Comparison of ENCODE assay signal across 8 cellular contexts in the genomic region with DNA sequence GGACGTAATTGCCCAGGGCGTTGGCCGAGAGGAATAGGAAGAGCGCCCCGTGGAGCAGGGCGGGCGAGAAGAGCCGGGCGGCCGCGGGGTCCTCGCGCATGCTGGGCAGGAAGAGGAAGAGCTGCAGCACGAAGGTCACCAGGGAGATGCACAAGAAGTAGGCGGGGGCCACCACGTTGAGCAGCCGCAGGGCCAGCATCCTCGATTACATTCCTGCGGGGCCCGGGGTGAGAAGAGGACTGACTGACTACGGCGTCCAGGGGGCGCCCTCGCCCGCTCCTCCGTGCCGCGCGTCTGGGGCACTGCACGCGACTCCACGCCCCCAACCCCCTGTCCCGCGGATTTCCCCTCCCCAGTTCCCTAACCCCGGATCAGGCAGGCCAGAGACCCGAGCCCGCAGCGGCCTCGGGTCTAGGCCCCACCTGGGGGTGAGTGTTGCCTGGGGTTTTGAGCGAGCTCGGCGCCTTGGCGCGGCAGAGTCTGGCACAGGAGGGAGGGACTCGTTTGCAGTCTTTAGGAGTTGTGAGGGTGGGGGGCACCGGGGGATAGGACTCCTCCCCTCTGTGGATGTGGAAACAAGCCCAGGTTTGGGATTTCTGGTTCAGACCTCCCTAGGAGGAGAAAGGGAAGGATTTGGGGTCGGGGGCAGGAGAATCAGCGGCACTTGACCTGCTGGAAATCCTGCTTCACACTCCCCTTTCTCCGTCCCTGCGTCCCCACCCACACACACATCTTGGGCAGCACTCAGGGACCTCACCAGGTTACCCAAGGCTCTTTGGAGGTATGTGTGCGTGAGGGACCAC. TPM values are rescaled to one million over a fixed set of nuclear protein-coding genes. Genes with fewer than 3 reads are reported as not detected.
A peak's percentile ranks its signal among the peaks of the same experiment; 100 is the strongest.
DNase-seq lines count a peak whose midpoint lies in the region; ATAC-seq and TF ChIP-seq lines count a peak whose summit lies in the region.

No MANE protein-coding gene starts in this region.

- intact Hi-C loops in heart left ventricle (cut with DNase I), result no loop called here

- H3K27me3 ChIP-seq in heart left ventricle, result peaks cover 33 to 99% (median 78%) of the 10 kb centered on the region in 9 donors
- peaks cover 9 to 30% of the 10 kb centered on the region in 2 donors for H3K27me3 ChIP-seq in right atrium auricular region

- no peaks in the 10 kb centered on the region for H3K36me3 Mint-ChIP-seq in activated CD8-positive, alpha-beta memory T cell treated with anti-CD3 and anti-CD28 coated beads, Interleukin-2, amount 10 ng/mL, durations not matched to agents 7 days and 5 days

- no peak overlapping the region for H3K27ac Mint-ChIP-seq in activated CD8-positive, alpha-beta memory T cell treated with anti-CD3 and anti-CD28 coated beads, Interleukin-2, amount 10 ng/mL, durations not matched to agents 7 days and 5 days

- H3K9me3 Mint-ChIP-seq in activated CD8-positive, alpha-beta memory T cell treated with anti-CD3 and anti-CD28 coated beads, Interleukin-2, amount 10 ng/mL, durations not matched to agents 7 days and 5 days (ENCODE audit: low read depth), result no peaks in the 10 kb centered on the region

- H3K36me3 ChIP-seq in heart left ventricle, result no peaks in the 10 kb centered on the region
- H3K36me3 ChIP-seq in right atrium auricular region, result no peaks in the 10 kb centered on the region

- CTCF ChIA-PET in activated CD8-positive, alpha-beta memory T cell treated with anti-CD3 and anti-CD28 coated beads, Interleukin-2, amount 10 ng/mL, durations not matched to agents 7 days and 5 days (lab: Charles Lee), result interaction anchor here (0.7 to 1.9 kb wide), 4 partner anchors 12 to 985 kb away, joined by 3 to 9 read pairs (median 3); no protein-coding TSS in a partner anchor

- H3K4me3 ChIP-seq in heart left ventricle (peak overlapping the region in 1 of 12 donors; percentile 29), right atrium auricular region (no peak overlapping the region), fibroblast of the aortic adventitia (ENCODE audit: low read depth, low read length) (no peak overlapping the region), retinal pigment epithelial cell (ENCODE audit: low read length) (no peak overlapping the region)

- peaks cover 78% of the 10 kb centered on the region for H3K27me3 Mint-ChIP-seq in activated CD8-positive, alpha-beta memory T cell treated with anti-CD3 and anti-CD28 coated beads, Interleukin-2, amount 10 ng/mL, durations not matched to agents 7 days and 5 days

- H3K4me1 ChIP-seq in heart left ventricle, result peaks cover 5 to 29% (median 19%) of the 10 kb centered on the region in 12 donors
- H3K4me1 ChIP-seq in right atrium auricular region, result peaks cover 0 to 28% of the 10 kb centered on the region in 2 donors

- H3K27ac ChIP-seq in heart left ventricle (no peak overlapping the region), right atrium auricular region (no peak overlapping the region)

- peaks cover 17% of the 10 kb centered on the region for H3K4me1 Mint-ChIP-seq in activated CD8-positive, alpha-beta memory T cell treated with anti-CD3 and anti-CD28 coated beads, Interleukin-2, amount 10 ng/mL, durations not matched to agents 7 days and 5 days

- TF ChIP-seq POLR2A in heart left ventricle (IDR thresholded peaks at IDR 0.05), result no peak

- 1 to 3% (median 2%) methylated on average over 36 to 51 of the region's 51 CpGs for WGBS in heart left ventricle, 4 donors

- DNase-seq in heart left ventricle (no peak), right atrium auricular region (ENCODE audit: low spot score) (no peak), NCI-H2171 (lab: John Stamatoyannopoulos, UW) (peak; percentile 70), fibroblast of the aortic adventitia (ENCODE audit: low read depth) (no peak), retinal pigment epithelial cell (ENCODE audit: low read depth) (no peak), GOT3 (lab: John Stamatoyannopoulos, UW) (no peak)
- DNase-seq in activated CD8-positive, alpha-beta memory T cell treated with anti-CD3 and anti-CD28 coated beads, Interleukin-2, amount 10 ng/mL, durations not matched to agents 7 days and 5 days, result peak; percentile 51

- H3K9me3 ChIP-seq in heart left ventricle (no peaks in the 10 kb centered on the region), right atrium auricular region (no peaks in the 10 kb centered on the region)

- ATAC-seq in heart left ventricle (peak in 3 of 4 donors; percentile 38 to 44 (median 41)), HG02623 (IDR thresholded peaks at IDR 0.05; ENCODE audit: unreplicated experiment) (no peak)
- peak; percentile 76 for ATAC-seq in activated CD8-positive, alpha-beta memory T cell treated with anti-CD3 and anti-CD28 coated beads, Interleukin-2, amount 10 ng/mL, durations not matched to agents 7 days and 5 days

- TF ChIP-seq CTCF in heart left ventricle (IDR thresholded peaks at IDR 0.05) (peak in 11 of 12 donors; percentile 7 to 50 (median 26)), right atrium auricular region (IDR thresholded peaks at IDR 0.05) (peak in 1 of 2 donors; percentile 52), fibroblast of the aortic adventitia (IDR thresholded peaks at IDR 0.05; ENCODE audit: insufficient read depth, low read length) (peak; percentile 48), retinal pigment epithelial cell (conservative IDR thresholded peaks at IDR 0.05; ENCODE audit: low read depth, low read length) (peak; percentile 68)

- H3K4me3 Mint-ChIP-seq in activated CD8-positive, alpha-beta memory T cell treated with anti-CD3 and anti-CD28 coated beads, Interleukin-2, amount 10 ng/mL, durations not matched to agents 7 days and 5 days, result no peak overlapping the region

RNA-seq across cellular contexts. Expression of a gene that starts 1.9 kb away (rescaled TPM):
- under 1 TPM in 1 of 9 donors, not detected in 8; 0.12 TPM for total RNA-seq in heart left ventricle
- polyA plus RNA-seq in heart left ventricle, result not detected
- total RNA-seq in right atrium auricular region, result not detected
- total RNA-seq in activated CD8-positive, alpha-beta memory T cell treated with anti-CD3 and anti-CD28 coated beads, Interleukin-2, amount 10 ng/mL, durations not matched to agents 7 days and 5 days, result not detected
- total RNA-seq in fibroblast of the aortic adventitia (ENCODE audit: low replicate concordance), result not detected in 2 replicates

RNA-seq across cellular contexts. Expression of a gene that starts 41.7 kb away (rescaled TPM):
- total RNA-seq in heart left ventricle (10 to 100 TPM; 44.5 to 85.9 (median 66.7) TPM), right atrium auricular region (10 to 100 TPM; 64.7 to 87.8 TPM), fibroblast of the aortic adventitia (ENCODE audit: low replicate concordance) (5.2 and 13.9 TPM in 2 replicates)
- polyA plus RNA-seq in heart left ventricle, result 10 to 100 TPM; 10.9 to 27.0 TPM
- total RNA-seq in activated CD8-positive, alpha-beta memory T cell treated with anti-CD3 and anti-CD28 coated beads, Interleukin-2, amount 10 ng/mL, durations not matched to agents 7 days and 5 days, result 10 to 100 TPM; 11.3 to 12.0 TPM

RNA-seq across cellular contexts. Expression of a gene that starts 41.9 kb away (rescaled TPM):
- total RNA-seq in heart left ventricle, result 1 to 10 TPM in 6 of 9 donors, under 1 TPM in 2, not detected in 1; 0.48 to 3.7 (median 1.7) TPM
- 1 to 10 TPM in 1 of 2 donors, under 1 TPM in 1; 0.01 to 4.0 TPM for polyA plus RNA-seq in heart left ventricle
- total RNA-seq in right atrium auricular region, result under 1 TPM in 1 of 2 donors, not detected in 1; 0.04 TPM
- under 1 TPM; 0.14 to 0.50 TPM for total RNA-seq in activated CD8-positive, alpha-beta memory T cell treated with anti-CD3 and anti-CD28 coated beads, Interleukin-2, amount 10 ng/mL, durations not matched to agents 7 days and 5 days
- total RNA-seq in fibroblast of the aortic adventitia (ENCODE audit: low replicate concordance), result 1.9 TPM in 1 of 2 replicates, not detected in the other

Comparison
In these comparisons a context has a peak if more than half of its experiments do, and no peak if none do; other contexts are left out.
1. DNase-seq: peak in NCI-H2171 (single experiment) and activated CD8-positive, alpha-beta memory T cell treated with anti-CD3 and anti-CD28 coated beads, Interleukin-2, amount 10 ng/mL, durations not matched to agents 7 days and 5 days (single experiment); none in heart left ventricle (0 of 5), right atrium auricular region (single experiment), fibroblast of the aortic adventitia (single experiment), retinal pigment epithelial cell (single experiment) and GOT3 (single experiment).